In the genomic region with DNA sequence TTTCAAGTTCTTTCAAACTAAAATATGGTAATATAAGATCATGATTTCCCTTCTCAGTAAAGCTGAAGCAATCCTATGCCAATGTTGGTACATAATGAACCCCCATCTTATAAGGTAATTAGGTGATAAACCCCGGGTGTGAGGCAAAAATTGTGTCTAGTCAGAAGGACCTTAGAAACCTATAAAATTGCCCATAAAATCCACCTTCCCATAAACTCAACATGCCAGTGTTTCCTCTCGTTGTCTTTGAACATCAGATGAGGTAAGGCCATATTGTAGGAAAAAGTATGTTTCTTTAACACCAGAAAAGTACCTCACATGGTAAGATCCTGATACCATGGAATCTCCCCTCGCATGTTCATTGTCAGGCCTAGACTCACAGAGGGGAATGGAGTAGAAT, we compare ENCODE assay signal across 1 cellular context.
TF ChIP-seq lines count a peak whose summit lies in the region.

No MANE protein-coding gene starts in this region.

TF ChIP-seq in GM23338, 12 proteins besides CTCF, POLR2A, EP300 and RAD21 (continued from another document):
- no peak for TF ChIP-seq EZH2 (IDR thresholded peaks at IDR 0.05; ENCODE audit: low read depth, unreplicated experiment)
- no peak for TF ChIP-seq JUNB (IDR thresholded peaks at IDR 0.05; ENCODE audit: unreplicated experiment)
TF ChIP-seq in GM23338: peak in this region for 0.
